Comparison of ENCODE assay signal across 9 cellular contexts in the genomic region with DNA sequence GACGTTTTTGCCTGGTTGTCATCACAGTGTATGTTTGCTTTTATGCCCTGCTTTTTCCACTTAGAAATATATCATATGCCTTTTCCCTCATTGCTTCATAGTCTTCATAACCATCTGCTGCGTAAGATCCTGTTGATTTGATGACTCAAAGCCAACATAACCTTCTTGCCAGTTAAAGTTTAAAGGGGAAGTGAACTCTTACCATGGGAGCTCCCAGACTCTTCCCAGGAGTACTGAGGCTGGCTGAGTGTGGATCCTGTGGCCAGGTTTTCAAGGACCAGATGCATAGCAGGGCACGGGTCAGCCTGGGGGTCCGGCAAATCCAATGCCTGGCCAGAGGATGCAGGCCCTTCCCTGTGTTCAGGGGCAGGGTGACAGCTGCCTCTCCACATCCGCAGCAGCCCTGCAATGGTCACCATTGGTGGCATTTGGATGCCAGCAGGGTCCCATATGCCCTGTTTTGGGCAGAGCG. TPM values are rescaled to one million over a fixed set of nuclear protein-coding genes. Genes with fewer than 3 reads are reported as not detected.
A peak's percentile ranks its signal among the peaks of the same experiment; 100 is the strongest.
DNase-seq lines count a peak whose midpoint lies in the region; ATAC-seq and TF ChIP-seq lines count a peak whose summit lies in the region.
"Had no signal": no experiment of that assay in that cellular context is flagged by ENCODE, and none has a peak within 500 bp of the region (broad histone marks: within the 10 kb centered on the region; RNA-seq: fewer than 3 reads in every experiment).

No MANE protein-coding gene starts in this region.

- ATAC-seq in HG03135 (IDR thresholded peaks at IDR 0.05; ENCODE audit: unreplicated experiment) (no peak), HG03520 (IDR thresholded peaks at IDR 0.05; ENCODE audit: unreplicated experiment) (no peak)
- no peak for ATAC-seq in activated naive CD8-positive, alpha-beta T cell treated with anti-CD3 and anti-CD28 coated beads, Interleukin-2, amount 50 U/mL, for 24 hours

- DNase-seq in AG20443 (ENCODE audit: low spot score): peak; percentile 85
- peak; percentile 74 for DNase-seq in NCI-H226
- DNase-seq in cerebellum (ENCODE audit: low spot score): peak; percentile 73
- DNase-seq in mucosa of gallbladder (ENCODE audit: low spot score): peak; percentile 37
- DNase-seq in GM20000 (ENCODE audit: low spot score): no peak
- DNase-seq in activated naive CD8-positive, alpha-beta T cell treated with anti-CD3 and anti-CD28 coated beads, Interleukin-2, amount 50 U/mL, for 24 hours: no peak

- H3K27ac Mint-ChIP-seq in activated naive CD8-positive, alpha-beta T cell treated with anti-CD3 and anti-CD28 coated beads, Interleukin-2, amount 50 U/mL, for 24 hours: no peak overlapping the region
- H3K27ac Mint-ChIP-seq: activated naive CD4-positive, alpha-beta T cell treated with anti-CD3 and anti-CD28 coated beads, Interleukin-2, amount 50 U/mL, for 24 hours had no signal

- peaks cover 21% of the 10 kb centered on the region for H3K9me3 Mint-ChIP-seq in activated naive CD8-positive, alpha-beta T cell treated with anti-CD3 and anti-CD28 coated beads, Interleukin-2, amount 50 U/mL, for 24 hours

- no peak overlapping the region for H3K4me3 Mint-ChIP-seq in activated naive CD8-positive, alpha-beta T cell treated with anti-CD3 and anti-CD28 coated beads, Interleukin-2, amount 50 U/mL, for 24 hours
- H3K4me3 Mint-ChIP-seq: activated naive CD4-positive, alpha-beta T cell treated with anti-CD3 and anti-CD28 coated beads, Interleukin-2, amount 50 U/mL, for 24 hours had no signal

- peaks cover 31% of the 10 kb centered on the region for H3K36me3 Mint-ChIP-seq in activated naive CD8-positive, alpha-beta T cell treated with anti-CD3 and anti-CD28 coated beads, Interleukin-2, amount 50 U/mL, for 24 hours (ENCODE audit: low read depth)

- TF ChIP-seq CTCF in GM20000 (IDR thresholded peaks at IDR 0.05; ENCODE audit: extremely low read depth, missing control alignments): no peak

- H3K4me1 Mint-ChIP-seq in activated naive CD8-positive, alpha-beta T cell treated with anti-CD3 and anti-CD28 coated beads, Interleukin-2, amount 50 U/mL, for 24 hours: peaks cover 10% of the 10 kb centered on the region

- no peaks in the 10 kb centered on the region for H3K27me3 Mint-ChIP-seq in activated naive CD8-positive, alpha-beta T cell treated with anti-CD3 and anti-CD28 coated beads, Interleukin-2, amount 50 U/mL, for 24 hours
- H3K27me3 Mint-ChIP-seq: activated naive CD4-positive, alpha-beta T cell treated with anti-CD3 and anti-CD28 coated beads, Interleukin-2, amount 50 U/mL, for 24 hours had no signal

RNA-seq across cellular contexts. Expression of a gene that starts 42.0 kb away (rescaled TPM):
- total RNA-seq in cerebellum (63.8 TPM), mucosa of gallbladder (51.8 TPM)

RNA-seq across cellular contexts. Expression of a gene that starts 52.6 kb away (rescaled TPM):
- total RNA-seq in cerebellum (11.6 TPM), mucosa of gallbladder (76.8 TPM)

Comparison
In these comparisons a context has a peak if more than half of its experiments do, and no peak if none do; other contexts are left out.
1. DNase-seq: peak in AG20443 (single experiment), NCI-H226 (single experiment), cerebellum (single experiment) and mucosa of gallbladder (single experiment); none in GM20000 (single experiment) and activated naive CD8-positive, alpha-beta T cell treated with anti-CD3 and anti-CD28 coated beads, Interleukin-2, amount 50 U/mL, for 24 hours (single experiment).